In the genomic region with DNA sequence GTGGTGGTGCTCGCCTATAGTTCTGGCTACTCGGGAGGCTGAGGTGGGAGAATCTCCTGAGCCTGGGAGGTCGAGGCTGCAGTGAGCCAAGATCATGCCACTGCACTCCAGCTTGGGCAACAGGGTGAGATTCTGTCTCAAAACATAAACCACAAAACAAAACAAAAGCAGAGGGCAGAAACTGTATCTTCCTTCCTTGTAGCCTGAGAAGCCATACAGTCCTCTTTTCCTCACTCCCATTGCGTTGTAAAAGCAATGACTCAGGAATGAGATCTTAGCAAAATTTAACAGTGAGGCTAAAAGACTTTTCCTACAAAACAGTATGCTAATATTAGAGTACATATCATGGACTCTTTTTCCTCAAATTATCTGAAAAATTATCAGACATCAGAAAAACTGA, we compare ENCODE assay signal across 28 cellular contexts.
"Had no signal": no experiment of that assay in that cellular context is flagged by ENCODE, and none has a peak within 500 bp of the region (broad histone marks: within the 10 kb centered on the region; RNA-seq: fewer than 3 reads in every experiment).

No MANE protein-coding gene starts in this region.

- H3K36me3 Mint-ChIP-seq: activated CD4-positive, alpha-beta memory T cell treated with anti-CD3 and anti-CD28 coated beads for 36 hours; activated naive CD8-positive, alpha-beta T cell; T-cell had no signal

- H3K27ac Mint-ChIP-seq: activated CD4-positive, alpha-beta memory T cell treated with anti-CD3 and anti-CD28 coated beads for 36 hours; activated naive CD4-positive, alpha-beta T cell treated with anti-CD3 and anti-CD28 coated beads for 36 hours; activated naive CD8-positive, alpha-beta T cell; activated T-helper 17 cell treated with anti-CD3 and anti-CD28 coated beads, Interleukin-2, amount 50 U/mL, for 72 hours had no signal

- H3K4me3 Mint-ChIP-seq: activated CD4-positive, alpha-beta memory T cell treated with anti-CD3 and anti-CD28 coated beads for 36 hours; activated CD4-positive, alpha-beta T cell treated with anti-CD3 and anti-CD28 coated beads, Interleukin-2, amount 10 ng/mL, durations not matched to agents 7 days and 5 days; activated naive CD4-positive, alpha-beta T cell treated with anti-CD3 and anti-CD28 coated beads for 36 hours; activated T-cell treated with anti-CD3 and anti-CD28 coated beads, Interleukin-2, amount 50 U/mL, for 4 hours; activated T-helper 17 cell treated with anti-CD3 and anti-CD28 coated beads, Interleukin-2, amount 50 U/mL, for 72 hours had no signal

- H3K4me1 Mint-ChIP-seq: activated T-helper 17 cell treated with anti-CD3 and anti-CD28 coated beads, Interleukin-2, amount 50 U/mL, for 72 hours had no signal

- H3K27ac ChIP-seq: breast epithelium, SK-N-MC, VCaP had no signal

- H3K4me1 ChIP-seq: breast epithelium had no signal

- H3K9me3 ChIP-seq: breast epithelium had no signal

- H3K27me3 ChIP-seq: breast epithelium had no signal

- DNase-seq: activated CD4-positive, alpha-beta memory T cell treated with anti-CD3 and anti-CD28 coated beads for 36 hours; activated CD4-positive, alpha-beta T cell treated with anti-CD3 and anti-CD28 coated beads, Interleukin-2, amount 10 ng/mL, durations not matched to agents 7 days and 5 days; activated CD4-positive, CD25-positive, alpha-beta regulatory T cell; activated CD8-positive, alpha-beta memory T cell treated with anti-CD3 and anti-CD28 coated beads for 24 hours; activated gamma-delta T cell; activated T-cell treated with anti-CD3 and anti-CD28 coated beads, Interleukin-2, amount 50 U/mL, for 4 hours; caudate nucleus; KBM-7; MM.1S; NCI-H1092 treated with DMSO at 0.1 percent for 48 hours; NCI-H1417 treated with DMSO at 0.1 percent for 48 hours; NCI-H1694; NCI-H2029; NCI-H345; NCI-H510A; NCI-H526 treated with DMSO at 0.1 percent for 48 hours; NCI-H82; NK-92 treated with Interleukin-12 subunit alpha and Interleukin-12 subunit beta, amount 100 ng/mL, for 24 hours; OCI-M1; RPMI8226; T-cell; T1000 had no signal

- H3K27me3 Mint-ChIP-seq: activated CD4-positive, alpha-beta memory T cell treated with anti-CD3 and anti-CD28 coated beads for 36 hours; activated CD4-positive, alpha-beta T cell treated with anti-CD3 and anti-CD28 coated beads, Interleukin-2, amount 10 ng/mL, durations not matched to agents 7 days and 5 days; activated naive CD8-positive, alpha-beta T cell; activated T-helper 17 cell treated with anti-CD3 and anti-CD28 coated beads, Interleukin-2, amount 50 U/mL, for 72 hours; T-cell had no signal

- H3K36me3 ChIP-seq: breast epithelium had no signal

- H3K4me3 ChIP-seq: breast epithelium, SK-N-MC had no signal

- H3K9me3 Mint-ChIP-seq: activated CD4-positive, alpha-beta memory T cell treated with anti-CD3 and anti-CD28 coated beads for 36 hours; activated CD4-positive, alpha-beta T cell treated with anti-CD3 and anti-CD28 coated beads, Interleukin-2, amount 10 ng/mL, durations not matched to agents 7 days and 5 days; activated naive CD4-positive, alpha-beta T cell treated with anti-CD3 and anti-CD28 coated beads for 36 hours; activated T-cell treated with anti-CD3 and anti-CD28 coated beads, Interleukin-2, amount 50 U/mL, for 4 hours; activated T-helper 17 cell treated with anti-CD3 and anti-CD28 coated beads, Interleukin-2, amount 50 U/mL, for 72 hours; T-cell had no signal
